ENCODE assay signal across 15 cellular contexts in genomic region chr11:17786824-17787525, GRCh38. TPM values are rescaled to one million over a fixed set of nuclear protein-coding genes. Genes with fewer than 3 reads are reported as not detected.
DNase-seq lines count a peak whose midpoint lies in the region; FAIRE-seq and TF ChIP-seq lines count a peak whose summit lies in the region.
"Had no signal": no experiment of that assay in that cellular context is flagged by ENCODE, and none has a peak within 500 bp of the region (broad histone marks: within the 10 kb centered on the region; RNA-seq: fewer than 3 reads in every experiment).

No MANE protein-coding gene starts in this region.

- H3K4me2 ChIP-seq in smooth muscle cell = no peak overlapping the region

- TF ChIP-seq CTCF in smooth muscle cell (IDR thresholded peaks at IDR 0.05; ENCODE audit: borderline replicate concordance, insufficient read depth, poor library complexity, severe bottlenecking) (no peak), kidney (IDR thresholded peaks at IDR 0.05; ENCODE audit: borderline replicate concordance, extremely low read depth, insufficient read depth) (no peak)

- peak; percentile 93 for DNase-seq in HCEC 1CT
- peak; percentile 48 for DNase-seq in amniotic epithelial cell (ENCODE audit: low read depth)
- peak; percentile 13 for DNase-seq in glomerular visceral epithelial cell (ENCODE audit: extremely low spot score)
- DNase-seq in smooth muscle cell (lab: John Stamatoyannopoulos, UW; ENCODE audit: unreplicated experiment) = no peak
- DNase-seq in HuH-7.5 (ENCODE audit: low spot score) = no peak
- DNase-seq in activated naive CD4-positive, alpha-beta T cell treated with Interleukin-2 at 50 U/mL for 16 hours = no peak
- DNase-seq in kidney = no peak
- DNase-seq: activated T-cell treated with anti-CD3 and anti-CD28 coated beads, Interleukin-2, amount 50 U/mL, for 1 hour; DMS 273 treated with DMSO at 0.1 percent for 48 hours; NCI-H2171 had no signal

- intact Hi-C loops in kidney (cut with DNase I) = no loop called here

- H3K9ac ChIP-seq in smooth muscle cell (ENCODE audit: low read depth) (peak overlapping the region; percentile 17), kidney (ENCODE audit: low read length in 2 of 2) (no peak overlapping the region)

- no peaks in the 10 kb centered on the region for H3K36me3 ChIP-seq in smooth muscle cell (ENCODE audit: low read depth)
- H3K36me3 ChIP-seq in kidney (ENCODE audit: control insufficient read depth in 1 of 2, insufficient read depth in 2 of 2, low read length in 2 of 2) = no peaks in the 10 kb centered on the region
- H3K36me3 ChIP-seq: breast epithelium had no signal

- no peaks in the 10 kb centered on the region for H3K27me3 ChIP-seq in smooth muscle cell (ENCODE audit: low read depth)
- H3K27me3 ChIP-seq: breast epithelium, tibial nerve had no signal

- H2AFZ ChIP-seq in smooth muscle cell (ENCODE audit: low read depth) = no peak overlapping the region

- H3K79me2 ChIP-seq in smooth muscle cell (ENCODE audit: low read depth) = no peaks in the 10 kb centered on the region

- no peaks in the 10 kb centered on the region for H3F3A ChIP-seq in smooth muscle cell (ENCODE audit: low read depth)

- 76% methylated on average over 14 of the region's 14 CpGs for WGBS in smooth muscle cell (ENCODE audit: low lambda C conversion rate)

- peak overlapping the region; percentile 76 for H3K27ac ChIP-seq in smooth muscle cell (ENCODE audit: low read depth)
- no peak overlapping the region for H3K27ac ChIP-seq in kidney (ENCODE audit: low read depth in 2 of 2, low read length in 2 of 2)
- H3K27ac ChIP-seq: breast epithelium, tibial nerve, VCaP had no signal

- H3K4me1 ChIP-seq in smooth muscle cell (ENCODE audit: low read depth) (peaks cover 3% of the 10 kb centered on the region), kidney (ENCODE audit: control insufficient read depth in 1 of 2, insufficient read depth in 1 of 2, low read depth in 1 of 2, low read length in 2 of 2) (no peaks in the 10 kb centered on the region)
- H3K4me1 ChIP-seq: breast epithelium, tibial nerve had no signal

- H4K20me1 ChIP-seq in smooth muscle cell (ENCODE audit: low read depth) = no peaks in the 10 kb centered on the region

- FAIRE-seq in kidney (lab: Jason Lieb, UNC) = no peak

- H3K9me3 ChIP-seq in smooth muscle cell (replicated peaks; ENCODE audit: low read depth) (no peaks in the 10 kb centered on the region), kidney (ENCODE audit: control insufficient read depth in 1 of 2, low read length in 2 of 2) (no peaks in the 10 kb centered on the region)
- H3K9me3 ChIP-seq: breast epithelium, tibial nerve had no signal

- H3K4me3 ChIP-seq in smooth muscle cell = no peak overlapping the region
- no peak overlapping the region for H3K4me3 ChIP-seq in kidney (ENCODE audit: low read length in 2 of 2)
- H3K4me3 ChIP-seq: breast epithelium, tibial nerve had no signal

RNA-seq across cellular contexts. Expression of gene KCNC1, which starts 52.4 kb away (rescaled TPM):
- total RNA-seq in smooth muscle cell (0.18 TPM in 1 of 2 replicates, not detected in the other), kidney (0.03 TPM)
- polyA plus RNA-seq in smooth muscle cell (0.30 TPM in 1 of 2 replicates, not detected in the other), kidney (ENCODE audit: insufficient read depth, low read depth, low replicate concordance) (not detected)
- total RNA-seq: glomerular endothelial cell, lung microvascular endothelial cell, tibial nerve had no signal

Comparison
In these comparisons a context has a peak if more than half of its experiments do, and no peak if none do; other contexts are left out.
1. DNase-seq: peak in HCEC 1CT (single experiment), amniotic epithelial cell (single experiment) and glomerular visceral epithelial cell (single experiment); none in smooth muscle cell (single experiment), HuH-7.5 (single experiment), activated naive CD4-positive, alpha-beta T cell treated with Interleukin-2 at 50 U/mL for 16 hours (single experiment) and kidney (single experiment).